ENCODE assay signal across 18 cellular contexts in genomic region chr22:25750569-25751173, GRCh38. TPM values are rescaled to one million over a fixed set of nuclear protein-coding genes. Genes with fewer than 3 reads are reported as not detected.
A peak's percentile ranks its signal among the peaks of the same experiment; 100 is the strongest.
DNase-seq lines count a peak whose midpoint lies in the region; ATAC-seq and TF ChIP-seq lines count a peak whose summit lies in the region.
"Had no signal": no experiment of that assay in that cellular context is flagged by ENCODE, and none has a peak within 500 bp of the region (broad histone marks: within the 10 kb centered on the region; RNA-seq: fewer than 3 reads in every experiment).

No MANE protein-coding gene starts in this region.

- H3K4me1 ChIP-seq in IMR-90 (ENCODE audit: control insufficient read depth, insufficient read depth, low read length) (peaks cover 4% of the 10 kb centered on the region), neuronal stem cell (ENCODE audit: control insufficient read depth in 2 of 2, insufficient read depth in 1 of 2, low read depth in 1 of 2, low read length in 2 of 2) (no peaks in the 10 kb centered on the region)
- H3K4me1 ChIP-seq: parathyroid adenoma had no signal

- H4K8ac ChIP-seq in IMR-90 (ENCODE audit: low read depth in 2 of 2, low read length in 2 of 2) (no peak overlapping the region), neuronal stem cell (ENCODE audit: low read depth, low read length) (no peak overlapping the region)

- no CpG with 5 or more reads among the region's 6 CpGs for WGBS in IMR-90 (ENCODE audit: extremely low coverage in 2 of 2, insufficient read length in 1 of 2), 2 experiments
- WGBS in neuronal stem cell (ENCODE audit: extremely low coverage in 2 of 2, insufficient read length in 2 of 2, insufficient replicate concordance in 1 of 2), 2 donors = no CpG with 5 or more reads among the region's 6 CpGs

- H3K14ac ChIP-seq in IMR-90 (replicated peaks; ENCODE audit: low read depth, low read length) (no peak overlapping the region), neuronal stem cell (ENCODE audit: low read length) (peak overlapping the region; percentile 86)

- peaks cover 11% of the 10 kb centered on the region for H3K27me3 Mint-ChIP-seq in activated CD4-positive, alpha-beta T cell treated with anti-CD3 and anti-CD28 coated beads for 36 hours
- peaks cover 6% of the 10 kb centered on the region for H3K27me3 Mint-ChIP-seq in activated naive CD8-positive, alpha-beta T cell treated with anti-CD3 and anti-CD28 coated beads, Interleukin-2, amount 50 U/mL, for 24 hours

- peak overlapping the region; percentile 92 for H3K27ac Mint-ChIP-seq in activated CD4-positive, alpha-beta T cell treated with anti-CD3 and anti-CD28 coated beads for 36 hours
- peak overlapping the region; percentile 76 for H3K27ac Mint-ChIP-seq in activated naive CD8-positive, alpha-beta T cell treated with anti-CD3 and anti-CD28 coated beads, Interleukin-2, amount 50 U/mL, for 24 hours
- H3K27ac Mint-ChIP-seq: CD8-positive, alpha-beta T cell had no signal

- H2AK5ac ChIP-seq in IMR-90 (ENCODE audit: low read depth, low read length) (no peak overlapping the region), neuronal stem cell (ENCODE audit: low read depth, low read length) (no peak overlapping the region)

- H3K4me2 ChIP-seq in IMR-90 (ENCODE audit: low read depth, low read length) (no peak overlapping the region), neuronal stem cell (ENCODE audit: insufficient read depth, low read length, poor library complexity, severe bottlenecking) (no peak overlapping the region)

- no peaks in the 10 kb centered on the region for H3K36me3 Mint-ChIP-seq in activated CD4-positive, alpha-beta T cell treated with anti-CD3 and anti-CD28 coated beads for 36 hours (ENCODE audit: low read depth)
- no peaks in the 10 kb centered on the region for H3K36me3 Mint-ChIP-seq in activated naive CD8-positive, alpha-beta T cell treated with anti-CD3 and anti-CD28 coated beads, Interleukin-2, amount 50 U/mL, for 24 hours (ENCODE audit: low read depth)
- H3K36me3 Mint-ChIP-seq: CD8-positive, alpha-beta T cell had no signal

- H3K56ac ChIP-seq in IMR-90 (ENCODE audit: extremely low read depth, insufficient read depth, low read length) = no peak overlapping the region

- H3K36me3 ChIP-seq in IMR-90 (ENCODE audit: control insufficient read depth, insufficient read depth, low read length) (no peaks in the 10 kb centered on the region), neuronal stem cell (replicated peaks in 1 of 2; ENCODE audit: control insufficient read depth in 2 of 2, insufficient read depth in 2 of 2, low read length in 2 of 2) (no peaks in the 10 kb centered on the region)

- H3K9ac ChIP-seq in IMR-90 (ENCODE audit: low read depth, low read length) = no peak overlapping the region
- no peak overlapping the region for H3K9ac ChIP-seq in neuronal stem cell (ENCODE audit: low read depth, low read length, poor library complexity)
- H3K9ac ChIP-seq: parathyroid adenoma had no signal

- H4K20me1 ChIP-seq in IMR-90 (ENCODE audit: insufficient read depth, low read length) = no peaks in the 10 kb centered on the region

- H3K4ac ChIP-seq in IMR-90 (ENCODE audit: low read depth, low read length) (no peak overlapping the region), neuronal stem cell (ENCODE audit: low read length) (no peak overlapping the region)

- no peak overlapping the region; the same call in 2 of the 3 replicates for H2BK15ac ChIP-seq in IMR-90 (ENCODE audit: low read depth, low read length)
- H2BK15ac ChIP-seq in neuronal stem cell (ENCODE audit: low read length) = peak overlapping the region; percentile 3

- no peak for TF ChIP-seq CTCF in IMR-90 (conservative IDR thresholded peaks at IDR 0.05; ENCODE audit: low read depth, low read length)

- no TSS peak for BruUV-seq in IMR-90 (replicated peaks; lab: Mats Ljungman, UMichigan)

- no peak overlapping the region for H4K91ac ChIP-seq in IMR-90 (ENCODE audit: insufficient read depth, low read depth, low read length)
- no peak overlapping the region for H4K91ac ChIP-seq in neuronal stem cell (ENCODE audit: low read depth, low read length, poor library complexity)

- H2AK9ac ChIP-seq in IMR-90 (replicated peaks; ENCODE audit: low read depth, low read length, poor library complexity) = peak overlapping the region; percentile 25

- H3K79me1 ChIP-seq in IMR-90 (ENCODE audit: low read depth in 1 of 2, low read length in 2 of 2) = no peaks in the 10 kb centered on the region
- no peaks in the 10 kb centered on the region for H3K79me1 ChIP-seq in neuronal stem cell (ENCODE audit: low read depth, low read length)

- no peak overlapping the region for H3K18ac ChIP-seq in IMR-90 (ENCODE audit: low read depth, low read length)
- peak overlapping the region; percentile 7 for H3K18ac ChIP-seq in neuronal stem cell (ENCODE audit: low read length)

- H3K4me3 Mint-ChIP-seq in activated CD4-positive, alpha-beta T cell treated with anti-CD3 and anti-CD28 coated beads for 36 hours = no peak overlapping the region
- no peak overlapping the region for H3K4me3 Mint-ChIP-seq in activated naive CD8-positive, alpha-beta T cell treated with anti-CD3 and anti-CD28 coated beads, Interleukin-2, amount 50 U/mL, for 24 hours
- H3K4me3 Mint-ChIP-seq: CD8-positive, alpha-beta T cell had no signal

- H2AFZ ChIP-seq in IMR-90 (replicated peaks; ENCODE audit: low read length, poor library complexity) (no peak overlapping the region), neuronal stem cell (ENCODE audit: low read length) (no peak overlapping the region)
- H2AFZ ChIP-seq: parathyroid adenoma, PC-9 had no signal

- dilution Hi-C loops in IMR-90 (cut with HindIII; ENCODE audit: low sequenced_read_pairs, unreplicated experiment) = no loop called here

- no peak overlapping the region for H2BK12ac ChIP-seq in neuronal stem cell (ENCODE audit: low read length)

- H3K9me3 ChIP-seq in IMR-90 (ENCODE audit: control insufficient read depth, insufficient read depth, low read length) (no peaks in the 10 kb centered on the region), neuronal stem cell (replicated peaks in 1 of 2; ENCODE audit: control insufficient read depth in 2 of 2, insufficient read depth in 1 of 2, low read depth in 1 of 2, low read length in 2 of 2) (no peaks in the 10 kb centered on the region)
- H3K9me3 ChIP-seq: mucosa of descending colon had no signal

- no peaks in the 10 kb centered on the region for H3K9me3 Mint-ChIP-seq in activated CD4-positive, alpha-beta T cell treated with anti-CD3 and anti-CD28 coated beads for 36 hours (ENCODE audit: low read depth)
- H3K9me3 Mint-ChIP-seq in activated naive CD8-positive, alpha-beta T cell treated with anti-CD3 and anti-CD28 coated beads, Interleukin-2, amount 50 U/mL, for 24 hours = no peaks in the 10 kb centered on the region
- H3K9me3 Mint-ChIP-seq: CD8-positive, alpha-beta T cell had no signal

- no peak for ATAC-seq in activated CD4-positive, alpha-beta T cell treated with anti-CD3 and anti-CD28 coated beads for 36 hours
- ATAC-seq in IMR-90 (ENCODE audit: low read depth) (no peak), GM21390 (IDR thresholded peaks at IDR 0.05; ENCODE audit: unreplicated experiment) (no peak), HG02759 (IDR thresholded peaks at IDR 0.05; ENCODE audit: unreplicated experiment) (no peak)
- no peak for ATAC-seq in activated naive CD8-positive, alpha-beta T cell treated with anti-CD3 and anti-CD28 coated beads, Interleukin-2, amount 50 U/mL, for 24 hours
- ATAC-seq: CD8-positive, alpha-beta T cell; mucosa of descending colon; SK-N-SH treated with all-trans-retinoic acid at 6 μM for 48 hours had no signal

- H3K27me3 ChIP-seq in IMR-90 (ENCODE audit: control insufficient read depth, insufficient read depth, low read length) = no peaks in the 10 kb centered on the region
- H3K27me3 ChIP-seq in neuronal stem cell (ENCODE audit: control insufficient read depth in 3 of 3, insufficient read depth in 3 of 3, low read depth in 1 of 3, low read length in 3 of 3) = peaks cover 0 to 10% (median 0%) of the 10 kb centered on the region in 3 experiments

- POLR2A ChIA-PET in activated CD4-positive, alpha-beta T cell treated with anti-CD3 and anti-CD28 coated beads for 36 hours (lab: Charles Lee) = interaction anchor here (0.6 kb wide), 1 partner anchor 17 kb away, joined by 3 read pairs; no protein-coding TSS in a partner anchor
- POLR2A ChIA-PET in IMR-90 (lab: Charles Lee; ENCODE audit: unreplicated experiment) = no interaction called here

- no peak overlapping the region for H4K5ac ChIP-seq in IMR-90 (ENCODE audit: low read depth, low read length)

- CTCF ChIA-PET in activated CD4-positive, alpha-beta T cell treated with anti-CD3 and anti-CD28 coated beads for 36 hours (lab: Charles Lee) = interaction anchor here (0.8 kb wide), 1 partner anchor 14 kb away, joined by 3 read pairs; no protein-coding TSS in a partner anchor
- CTCF ChIA-PET in IMR-90 (lab: Yijun Ruan, JAX) = no interaction called here

- no peak overlapping the region for H2BK5ac ChIP-seq in IMR-90 (ENCODE audit: low read depth, low read length, poor library complexity, severe bottlenecking)
- H2BK5ac ChIP-seq in neuronal stem cell (ENCODE audit: low read length) = no peak overlapping the region

- no peak for DNase-seq in activated CD4-positive, alpha-beta T cell treated with anti-CD3 and anti-CD28 coated beads for 36 hours
- no peak for DNase-seq in activated CD4-positive, alpha-beta T cell treated with anti-CD3 and anti-CD28 coated beads for 4 hours
- DNase-seq in IMR-90 (no peak), neuronal stem cell (ENCODE audit: low spot score) (no peak)
- DNase-seq in activated naive CD8-positive, alpha-beta T cell treated with anti-CD3 and anti-CD28 coated beads, Interleukin-2, amount 50 U/mL, for 24 hours = no peak
- DNase-seq in stimulated activated CD4-positive, alpha-beta T cell treated with anti-CD3 and anti-CD28 coated beads, Interleukin-2, amount 100 ng/mL, for 24 hours = no peak
- DNase-seq: activated CD8-positive, alpha-beta memory T cell treated with anti-CD3 and anti-CD28 coated beads, Interleukin-2, amount 50 U/mL, for 48 hours; CD8-positive, alpha-beta T cell; KBM-7; mucosa of descending colon; NCI-H1417 had no signal

- TF ChIP-seq RAD21 in IMR-90 (IDR thresholded peaks at IDR 0.05; ENCODE audit: low read length) = no peak

- H3K27ac ChIP-seq in IMR-90 (ENCODE audit: insufficient read depth, low read length) = no peak overlapping the region
- H3K27ac ChIP-seq in neuronal stem cell (replicated peaks; ENCODE audit: low read length) = no peak overlapping the region
- H3K27ac ChIP-seq: parathyroid adenoma, PC-9 had no signal

- TF ChIP-seq POLR2A in IMR-90 (IDR thresholded peaks at IDR 0.05; ENCODE audit: low read depth, low read length) = no peak

- H3K4me1 Mint-ChIP-seq in activated CD4-positive, alpha-beta T cell treated with anti-CD3 and anti-CD28 coated beads for 36 hours = peaks cover 32% of the 10 kb centered on the region
- H3K4me1 Mint-ChIP-seq in activated naive CD8-positive, alpha-beta T cell treated with anti-CD3 and anti-CD28 coated beads, Interleukin-2, amount 50 U/mL, for 24 hours = peaks cover 46% of the 10 kb centered on the region

- in situ Hi-C loops in IMR-90 (cut with MboI; ENCODE audit: low sequenced_read_pairs) = no loop called here

- intact Hi-C loops in activated CD4-positive, alpha-beta T cell treated with anti-CD3 and anti-CD28 coated beads for 36 hours (cut with DNase I, micrococcal nuclease) = loop anchor here in 1 of 2 experiments (1.0 to 2.0 kb wide), 2 partner anchors 16 to 126 kb away; no protein-coding TSS in a partner anchor
- intact Hi-C loops in IMR-90 (cut with micrococcal nuclease) = no loop called here

- H2BK120ac ChIP-seq in IMR-90 (ENCODE audit: low read depth, low read length) = no peak overlapping the region
- H2BK120ac ChIP-seq in neuronal stem cell (ENCODE audit: low read depth, low read length) = no peak overlapping the region

- no peak overlapping the region for H3K23ac ChIP-seq in IMR-90 (ENCODE audit: low read depth, low read length)
- H3K23ac ChIP-seq in neuronal stem cell (ENCODE audit: low read depth, low read length, poor library complexity) = peak overlapping the region; percentile 25

- no peak overlapping the region for H3K4me3 ChIP-seq in IMR-90 (ENCODE audit: insufficient read depth, low read depth, low read length)
- H3K4me3 ChIP-seq in neuronal stem cell (ENCODE audit: low read length in 2 of 2) = no peak overlapping the region
- H3K4me3 ChIP-seq: coronary artery, mucosa of descending colon, PC-9 had no signal

- H3K9me1 ChIP-seq in IMR-90 (ENCODE audit: insufficient read depth, low read length) = no peaks in the 10 kb centered on the region; the same call in 1 of the 2 replicates

- H2BK20ac ChIP-seq in IMR-90 (ENCODE audit: low read depth, low read length) = no peak overlapping the region

RNA-seq across cellular contexts. Expression of gene MYO18B, which starts 8.7 kb away (rescaled TPM):
- under 1 TPM; 0.53 to 0.58 TPM for total RNA-seq in activated CD4-positive, alpha-beta T cell treated with anti-CD3 and anti-CD28 coated beads for 36 hours
- under 0.01 TPM in 1 of 2 replicates, not detected in the other for total RNA-seq in IMR-90 (2012; rRNA removed)
- polyA plus RNA-seq in IMR-90 (2012; rRNA removed) = not detected in 2 replicates
- not detected in 2 replicates for polyA plus RNA-seq in IMR-90 (2012; cell fraction: cytosol; rRNA removed)
- polyA plus RNA-seq in IMR-90 (2012; cell fraction: nucleus; rRNA removed; ENCODE audit: low replicate concordance) = 0.01 TPM in 2 replicates
- polyA plus RNA-seq in neuronal stem cell (2013, experiment 1 of 2) = 0.06 TPM
- polyA plus RNA-seq in neuronal stem cell (2013, experiment 2 of 2) = 0.03 TPM
- total RNA-seq: epithelial cell of proximal tubule, PC-9 had no signal
